Comparison of ENCODE assay signal across 10 cellular contexts in the genomic region with DNA sequence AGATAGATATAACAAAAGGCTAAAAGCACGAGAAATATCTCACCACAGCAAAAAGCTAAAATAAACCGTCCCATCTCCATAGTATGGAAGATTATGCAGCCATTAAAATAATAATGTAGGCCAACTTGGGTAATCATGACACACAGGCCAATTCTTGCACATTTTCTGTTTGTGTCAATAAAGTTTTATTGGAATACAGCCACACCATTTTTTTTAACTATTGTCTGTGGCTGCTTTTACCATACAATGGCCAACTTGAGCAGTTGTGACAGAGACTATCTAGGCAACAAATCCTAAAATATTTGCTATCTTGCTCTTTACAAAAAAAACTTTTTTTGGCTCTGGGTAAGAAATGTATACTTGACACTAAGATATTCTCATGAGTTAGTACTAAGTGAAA.
"Had no signal": no experiment of that assay in that cellular context is flagged by ENCODE, and none has a peak within 500 bp of the region (broad histone marks: within the 10 kb centered on the region; RNA-seq: fewer than 3 reads in every experiment).

No MANE protein-coding gene starts in this region.

- H3K9me3 ChIP-seq: HAP-1 had no signal

- ATAC-seq: HCT116 had no signal

- H3K4me1 ChIP-seq: HAP-1 had no signal

- H3K27ac ChIP-seq: GM23248, HL-60, KMS-11 had no signal

- H3K4me3 ChIP-seq: GM23248, HAP-1 had no signal

- H3K36me3 ChIP-seq: HAP-1 had no signal

- H3K4me2 ChIP-seq: KMS-11 had no signal

- DNase-seq: GM23248, GOT3, H7, HFFc6, IMR-90, KBM-7 had no signal

- H3K4me3 Mint-ChIP-seq: HFFc6 had no signal

- H3K9ac ChIP-seq: GM23248, KMS-11 had no signal

- H3K27ac Mint-ChIP-seq: HFFc6 had no signal

- H2AFZ ChIP-seq: GM23248 had no signal
